Comparison of ENCODE assay signal across 1 cellular context in genomic region chr12:5723071-5723470, GRCh38.
TF ChIP-seq lines count a peak whose summit lies in the region.

No MANE protein-coding gene starts in this region.

TF ChIP-seq in K562, 482 proteins besides CTCF, POLR2A, EP300 and RAD21 (continued from another document):
- TF ChIP-seq HBP1 (CRISPR knock-in tag; IDR thresholded peaks at IDR 0.05) = no peak
- no peak for TF ChIP-seq DNMT1 (IDR thresholded peaks at IDR 0.05)
- no peak for TF ChIP-seq BHLHE40 (IDR thresholded peaks at IDR 0.05; ENCODE audit: low read length)
- no peak for TF ChIP-seq PCBP2 (IDR thresholded peaks at IDR 0.05; ENCODE audit: low read depth, low read length, poor library complexity, severe bottlenecking)
- no peak for TF ChIP-seq NCOA6 (IDR thresholded peaks at IDR 0.05)
